Comparison of ENCODE assay signal across 11 cellular contexts in the genomic region with DNA sequence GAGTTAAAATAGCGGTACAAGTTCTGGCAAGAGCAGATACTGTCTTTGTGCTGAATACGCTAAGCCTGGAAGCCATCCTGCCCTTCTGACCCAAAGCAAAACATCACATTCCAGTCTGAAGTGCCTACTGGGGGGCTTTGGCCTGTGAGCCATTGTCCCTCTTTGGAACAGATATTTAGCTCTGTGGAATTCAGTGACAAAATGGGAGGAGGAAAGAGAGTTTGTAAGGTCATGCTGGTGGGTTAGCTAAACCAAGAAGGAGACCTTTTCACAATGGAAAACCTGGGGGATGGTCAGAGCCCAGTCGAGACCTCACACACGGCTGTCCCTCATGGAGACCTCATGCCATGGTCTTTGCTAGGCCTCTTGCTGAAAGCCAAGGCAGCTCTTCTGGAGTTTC. TPM values are rescaled to one million over a fixed set of nuclear protein-coding genes. Genes with fewer than 3 reads are reported as not detected.
DNase-seq lines count a peak whose midpoint lies in the region; TF ChIP-seq lines count a peak whose summit lies in the region.
"Had no signal": no experiment of that assay in that cellular context is flagged by ENCODE, and none has a peak within 500 bp of the region (broad histone marks: within the 10 kb centered on the region; RNA-seq: fewer than 3 reads in every experiment).

No MANE protein-coding gene starts in this region.

- H3K9me3 ChIP-seq in GM23248 (ENCODE audit: low read depth) (no peaks in the 10 kb centered on the region), PC-9 (ENCODE audit: insufficient read depth, low read depth) (peaks cover 13% of the 10 kb centered on the region), osteoblast (ENCODE audit: low read depth, low read length) (no peaks in the 10 kb centered on the region)

- H3K9me2 ChIP-seq in GM23248 (ENCODE audit: insufficient read depth) (no peaks in the 10 kb centered on the region), PC-9 (ENCODE audit: insufficient read depth) (no peaks in the 10 kb centered on the region)

- CTCF ChIA-PET in PC-9 (lab: Charles Lee) = no interaction called here

- H2AFZ ChIP-seq in GM23248 (no peak overlapping the region), PC-9 (no peak overlapping the region), osteoblast (ENCODE audit: low read length) (no peak overlapping the region)

- peaks cover 8% of the 10 kb centered on the region; the same call in 1 of the 2 replicates for H4K20me1 ChIP-seq in GM23248 (ENCODE audit: insufficient read depth)
- no peaks in the 10 kb centered on the region for H4K20me1 ChIP-seq in PC-9 (ENCODE audit: insufficient read depth)
- H4K20me1 ChIP-seq in osteoblast (ENCODE audit: insufficient read depth, low read length) = peaks cover 6% of the 10 kb centered on the region

- DNase-seq in GM23248 (no peak), PC-9 (no peak), islet precursor cell (peak; percentile 41), osteoblast (ENCODE audit: insufficient read length, low spot score, missing footprints) (no peak), DMS53 (lab: John Stamatoyannopoulos, UW) (no peak), SW480 (ENCODE audit: low spot score) (no peak)
- DNase-seq in activated CD4-positive, CD25-positive, alpha-beta regulatory T cell treated with anti-CD3 and anti-CD28 coated beads, Interleukin-2, amount 50 U/mL, for 72 hours = no peak
- DNase-seq: 8988T; ACHN; CD4-positive, CD25-positive, alpha-beta regulatory T cell had no signal

- peak overlapping the region; percentile 88 for H3K27ac ChIP-seq in GM23248
- H3K27ac ChIP-seq in PC-9 = peak overlapping the region; percentile 33; the same call in 1 of the 2 replicates
- H3K27ac ChIP-seq in osteoblast (ENCODE audit: low read depth, low read length) = peak overlapping the region; percentile 24
- H3K27ac ChIP-seq: BLaER1 treated with 17β-estradiol and CSF1 and Interleukin-3, amounts not matched to agents 10 nM and 100 nM had no signal

- TF ChIP-seq CTCF in PC-9 (conservative IDR thresholded peaks at IDR 0.05) (no peak), osteoblast (IDR thresholded peaks at IDR 0.05; ENCODE audit: extremely low read depth, low read depth, low read length) (no peak)

- peaks cover 61% of the 10 kb centered on the region for H3K79me2 ChIP-seq in GM23248 (ENCODE audit: insufficient read depth)
- H3K79me2 ChIP-seq in PC-9 (ENCODE audit: low read depth) = peaks cover 40% of the 10 kb centered on the region
- peaks cover 45% of the 10 kb centered on the region for H3K79me2 ChIP-seq in osteoblast (ENCODE audit: insufficient read depth, low read length)

- H3K4me1 ChIP-seq in GM23248 (ENCODE audit: insufficient read depth) (peaks cover 66% of the 10 kb centered on the region), PC-9 (replicated peaks; ENCODE audit: insufficient read depth) (peaks cover 19% of the 10 kb centered on the region), osteoblast (ENCODE audit: insufficient read depth, low read length) (peaks cover 30% of the 10 kb centered on the region)

- TSS peak; percentile 6 for BruUV-seq in PC-9 (replicated peaks; lab: Mats Ljungman, UMichigan)

- in situ Hi-C loops in GM23248 (cut with MboI) = no loop called here

- intact Hi-C loops in PC-9 (cut with micrococcal nuclease; ENCODE audit: unreplicated experiment) = no loop called here

- H3K27me3 ChIP-seq in GM23248 (replicated peaks; ENCODE audit: insufficient read depth) (no peaks in the 10 kb centered on the region), PC-9 (ENCODE audit: insufficient read depth, low read depth) (no peaks in the 10 kb centered on the region), osteoblast (ENCODE audit: insufficient read depth, low read length) (no peaks in the 10 kb centered on the region)
- H3K27me3 ChIP-seq: BLaER1 treated with 17β-estradiol and CSF1 and Interleukin-3, amounts not matched to agents 10 nM and 100 nM had no signal

- H3K4me2 ChIP-seq in GM23248 (ENCODE audit: unreplicated experiment) (no peak overlapping the region), PC-9 (no peak overlapping the region), osteoblast (ENCODE audit: insufficient read depth, low read length) (no peak overlapping the region)
- H3K4me2 ChIP-seq: BLaER1 treated with 17β-estradiol and CSF1 and Interleukin-3, amounts not matched to agents 10 nM and 100 nM had no signal

- H3K36me3 ChIP-seq in GM23248 (ENCODE audit: low read depth) (peaks cover 83% of the 10 kb centered on the region), PC-9 (ENCODE audit: low read depth) (peaks cover 79% of the 10 kb centered on the region), osteoblast (ENCODE audit: insufficient read depth, low read length) (peaks cover 87% of the 10 kb centered on the region)

- H3F3A ChIP-seq in GM23248 (ENCODE audit: insufficient read depth) (peaks cover 98% of the 10 kb centered on the region), PC-9 (ENCODE audit: insufficient read depth, low read depth) (peaks cover 81% of the 10 kb centered on the region)

- no peak overlapping the region for H3K4me3 ChIP-seq in GM23248
- no peak overlapping the region for H3K4me3 ChIP-seq in PC-9
- H3K4me3 ChIP-seq in osteoblast (ENCODE audit: insufficient read depth, low read length) = no peak overlapping the region
- H3K4me3 ChIP-seq: BLaER1 treated with 17β-estradiol and CSF1 and Interleukin-3, amounts not matched to agents 10 nM and 100 nM had no signal

- WGBS in GM23248 (ENCODE audit: low coverage in 1 of 2, low lambda C conversion rate in 2 of 2, missing lambda C conversion rate in 2 of 2), 2 experiments = 96 to 100% methylated on average over 4 of the region's 4 CpGs

- H3K9ac ChIP-seq in GM23248 = peak overlapping the region; percentile 12; the same call in 1 of the 2 replicates
- H3K9ac ChIP-seq: BLaER1 treated with 17β-estradiol and CSF1 and Interleukin-3, amounts not matched to agents 10 nM and 100 nM had no signal

- POLR2A ChIA-PET in PC-9 (lab: Charles Lee; ENCODE audit: unreplicated experiment) = no interaction called here

RNA-seq across cellular contexts. Expression of gene EMP1, which starts 18.5 kb away (rescaled TPM):
- total RNA-seq in GM23248 (2014; rRNA removed; shearing (Covaris generic)) = 631 and 744 TPM in 2 replicates
- polyA plus RNA-seq in GM23248 (2016; fragmentation: Nextera tagmentation; extraction: Ambion mirVana) = 496 and 518 TPM in 2 replicates
- total RNA-seq in PC-9 (2021) (542 and 909 TPM in 2 replicates), osteoblast (106 and 114 TPM in 2 replicates)

Comparison
In these comparisons a context has a peak if more than half of its experiments do, and no peak if none do; other contexts are left out.
1. H3K27ac ChIP-seq: peak in every context shown above with its lines; median percentile 88 in GM23248; 33 in PC-9; 24 in osteoblast.